Comparison of ENCODE assay signal across 8 cellular contexts in genomic region chr5:150438873-150439546, GRCh38. TPM values are rescaled to one million over a fixed set of nuclear protein-coding genes. Genes with fewer than 3 reads are reported as not detected.
DNase-seq lines count a peak whose midpoint lies in the region; ATAC-seq, FAIRE-seq and TF ChIP-seq lines count a peak whose summit lies in the region.
"Had no signal": no experiment of that assay in that cellular context is flagged by ENCODE, and none has a peak within 500 bp of the region (broad histone marks: within the 10 kb centered on the region; RNA-seq: fewer than 3 reads in every experiment).

No MANE protein-coding gene starts in this region.

- H3K23ac ChIP-seq in trophoblast cell (ENCODE audit: low read length), result no peak overlapping the region

- no peak overlapping the region for H3K14ac ChIP-seq in trophoblast cell (ENCODE audit: low read length)

- no peak overlapping the region for H2AK5ac ChIP-seq in trophoblast cell (ENCODE audit: low read length)

- no peak overlapping the region for H2BK5ac ChIP-seq in trophoblast cell (ENCODE audit: low read depth, low read length, poor library complexity)

- H4K8ac ChIP-seq in trophoblast cell (ENCODE audit: low read depth, low read length), result no peak overlapping the region

- H3K9me3 ChIP-seq in trophoblast cell (ENCODE audit: insufficient read depth, low read depth, low read length), result no peaks in the 10 kb centered on the region

- no peak overlapping the region for H3K18ac ChIP-seq in trophoblast cell (ENCODE audit: low read length)

- no peak overlapping the region for H2AFZ ChIP-seq in trophoblast cell (ENCODE audit: insufficient read depth, low read length, poor library complexity)

- no peak overlapping the region for H2BK12ac ChIP-seq in trophoblast cell (ENCODE audit: low read length)

- no CpG with 5 or more reads among the region's 4 CpGs for WGBS in trophoblast cell (ENCODE audit: extremely low coverage, insufficient coverage, insufficient read length)

- no peak overlapping the region for H3K9ac ChIP-seq in trophoblast cell (ENCODE audit: low read length)

- no peak overlapping the region for H2BK120ac ChIP-seq in trophoblast cell (ENCODE audit: insufficient read depth, low read length, poor library complexity)

- H3K4me2 ChIP-seq in trophoblast cell (ENCODE audit: low read length), result no peak overlapping the region

- ATAC-seq in GM19351 (IDR thresholded peaks at IDR 0.05; ENCODE audit: unreplicated experiment), result no peak

- no peaks in the 10 kb centered on the region for H3K79me2 ChIP-seq in trophoblast cell (ENCODE audit: control insufficient read depth, insufficient read depth, low read length, poor library complexity)

- no peaks in the 10 kb centered on the region for H3K79me1 ChIP-seq in trophoblast cell (ENCODE audit: low read length)

- H3K4ac ChIP-seq in trophoblast cell (ENCODE audit: low read depth, low read length), result no peak overlapping the region

- H4K12ac ChIP-seq in trophoblast cell (ENCODE audit: low read depth, low read length), result no peak overlapping the region

- H3K36me3 ChIP-seq in trophoblast cell (ENCODE audit: control insufficient read depth in 1 of 2, insufficient read depth in 2 of 2, low read length in 2 of 2), result peaks cover 10 to 12% of the 10 kb centered on the region in 2 experiments

- no peaks in the 10 kb centered on the region for H3K27me3 ChIP-seq in trophoblast cell (ENCODE audit: insufficient read depth, low read length)

- no peak overlapping the region for H4K91ac ChIP-seq in trophoblast cell (ENCODE audit: low read depth, low read length)

- TF ChIP-seq CTCF in LNCAP (IDR thresholded peaks at IDR 0.05) (peak; percentile 70), cardiac fibroblast (IDR thresholded peaks at IDR 0.05; ENCODE audit: low read depth, low read length) (peak; percentile 68)

- peak; percentile 87 for FAIRE-seq in G401.6 (lab: Jason Lieb, UNC)

- peaks cover 0 to 4% of the 10 kb centered on the region in 2 experiments for H3K4me1 ChIP-seq in trophoblast cell (ENCODE audit: control insufficient read depth in 1 of 2, insufficient read depth in 2 of 2, low read length in 2 of 2)

- no peak overlapping the region for H3K27ac ChIP-seq in trophoblast cell (ENCODE audit: low read depth, low read length)

- no peak overlapping the region for H3K4me3 ChIP-seq in cardiac fibroblast (replicated peaks in 1 of 2; ENCODE audit: low read depth in 2 of 2, low read length in 2 of 2)
- H3K4me3 ChIP-seq in trophoblast cell (ENCODE audit: low read depth, low read length), result no peak overlapping the region

- DNase-seq in cardiac fibroblast (ENCODE audit: low read depth in 2 of 2) (peak; percentile 38 to 41), trophoblast cell (peak; percentile 30 to 50), NCI-H1105 treated with DMSO at 0.1 percent for 48 hours (lab: John Stamatoyannopoulos, UW) (no peak)
- no peak for DNase-seq in stimulated activated CD4-positive, alpha-beta T cell treated with anti-CD3 and anti-CD28 coated beads, Interleukin-4, amount 100 ng/mL, for 24 hours
- DNase-seq: activated T-cell treated with anti-CD3 and anti-CD28 coated beads, Interleukin-2, amount 50 U/mL, for 1 hour had no signal

RNA-seq across cellular contexts. Expression of gene RPS14, which starts 10.5 kb away (rescaled TPM):
- polyA plus RNA-seq in trophoblast cell (2013), result 2,982 and 3,060 TPM in 2 replicates

RNA-seq across cellular contexts. Expression of gene CD74, which starts 26.3 kb away (rescaled TPM):
- polyA plus RNA-seq in trophoblast cell (2013), result 50.4 and 50.6 TPM in 2 replicates

Comparison
In these comparisons a context has a peak if more than half of its experiments do, and no peak if none do; other contexts are left out.
1. DNase-seq: peak in cardiac fibroblast (2 of 2) and trophoblast cell (2 of 2); none in NCI-H1105 treated with DMSO at 0.1 percent for 48 hours (single experiment) and stimulated activated CD4-positive, alpha-beta T cell treated with anti-CD3 and anti-CD28 coated beads, Interleukin-4, amount 100 ng/mL, for 24 hours (single experiment).